In the genomic region with DNA sequence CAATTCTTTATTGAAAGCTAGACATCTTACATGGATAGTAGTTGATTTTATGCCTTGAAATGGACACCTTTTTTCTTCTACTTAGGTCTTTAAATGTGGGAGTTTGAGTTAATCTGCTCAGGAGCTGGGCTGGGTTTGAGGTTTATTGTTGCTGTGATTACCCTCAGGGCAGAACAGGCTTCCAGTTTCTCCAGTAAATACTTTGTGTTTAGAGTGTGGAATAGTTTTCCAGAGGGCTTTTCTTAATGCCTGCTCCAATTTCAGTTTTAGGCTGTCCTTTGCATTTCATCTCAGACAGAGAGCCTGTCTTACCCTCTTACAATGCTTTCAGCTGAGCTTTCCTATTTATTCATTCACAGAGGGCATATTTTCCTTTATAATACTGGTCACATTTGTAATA, we compare ENCODE assay signal across 22 cellular contexts.
DNase-seq lines count a peak whose midpoint lies in the region; ATAC-seq and TF ChIP-seq lines count a peak whose summit lies in the region.
"Had no signal": no experiment of that assay in that cellular context is flagged by ENCODE, and none has a peak within 500 bp of the region (broad histone marks: within the 10 kb centered on the region; RNA-seq: fewer than 3 reads in every experiment).

No MANE protein-coding gene starts in this region.

- no peak overlapping the region for H2BK5ac ChIP-seq in mesenchymal stem cell (ENCODE audit: low read depth, low read length, poor library complexity, severe bottlenecking)

- DNase-seq in cardiac muscle cell (ENCODE audit: low read depth in 1 of 2, low spot score in 1 of 2) (no peak), cardiac septum (ENCODE audit: low spot score) (no peak), WTC11 (ENCODE audit: low spot score) (no peak), mesenchymal stem cell (peak; percentile 17), DMS153 treated with DMSO at 0.1 percent for 48 hours (lab: John Stamatoyannopoulos, UW; ENCODE audit: unreplicated experiment) (no peak), NCI-H1092 treated with DMSO at 0.1 percent for 48 hours (lab: John Stamatoyannopoulos, UW) (no peak)
- DNase-seq: activated CD4-positive, alpha-beta T cell treated with anti-CD3 and anti-CD28 coated beads for 4 hours; effector CD4-positive, alpha-beta T cell; HCEC 1CT; Karpas-422; left ventricle myocardium inferior; mucosa of descending colon; natural killer cell; NCI-H1436 treated with DMSO at 0.1 percent for 48 hours; NCI-H446 treated with DMSO at 0.1 percent for 48 hours; NCI-H774; stimulated activated CD4-positive, alpha-beta T cell treated with anti-CD3 and anti-CD28 coated beads, Interleukin-4, amount 100 ng/mL, for 24 hours; T-helper 9 cell had no signal

- intact Hi-C loops in cardiac septum (cut with DNase I): loop anchor here (5.0 kb wide), 1 partner anchor 50 kb away; no protein-coding TSS in a partner anchor

- H3K27ac Mint-ChIP-seq in WTC11: peak overlapping the region; percentile 20; the same call in 1 of the 2 replicates
- H3K27ac Mint-ChIP-seq: activated naive CD4-positive, alpha-beta T cell treated with anti-CD3 and anti-CD28 coated beads, Interleukin-2, amount 50 U/mL, for 72 hours; natural killer cell had no signal

- H3K4me3 ChIP-seq in cardiac muscle cell (no peak overlapping the region), mesenchymal stem cell (ENCODE audit: insufficient read depth in 1 of 2, low read depth in 1 of 2, low read length in 2 of 2) (no peak overlapping the region)
- H3K4me3 ChIP-seq: left ventricle myocardium inferior, mucosa of descending colon had no signal

- H3K36me3 ChIP-seq in cardiac muscle cell (peaks cover 22% of the 10 kb centered on the region), mesenchymal stem cell (ENCODE audit: control insufficient read depth in 1 of 2, insufficient read depth in 2 of 2, low read depth in 1 of 2, low read length in 2 of 2) (peaks cover 23 to 82% of the 10 kb centered on the region in 2 experiments)

- no peak overlapping the region for H3K18ac ChIP-seq in mesenchymal stem cell (ENCODE audit: low read depth in 1 of 2, low read length in 2 of 2)

- H3K9me3 ChIP-seq in cardiac muscle cell (ENCODE audit: low read depth): no peaks in the 10 kb centered on the region
- peaks cover 6% of the 10 kb centered on the region for H3K9me3 ChIP-seq in mesenchymal stem cell (ENCODE audit: control insufficient read depth, low read length)

- no peak overlapping the region for H3K23ac ChIP-seq in mesenchymal stem cell (ENCODE audit: low read length in 2 of 2)

- H3K27me3 Mint-ChIP-seq in WTC11 (ENCODE audit: low read depth): no peaks in the 10 kb centered on the region

- H2AK5ac ChIP-seq in mesenchymal stem cell (ENCODE audit: low read length, severe bottlenecking): no peak overlapping the region

- H3K27me3 ChIP-seq in cardiac muscle cell (no peaks in the 10 kb centered on the region), mesenchymal stem cell (ENCODE audit: control insufficient read depth in 1 of 2, insufficient read depth in 1 of 2, low read length in 2 of 2) (no peaks in the 10 kb centered on the region)

- H4K91ac ChIP-seq in mesenchymal stem cell (ENCODE audit: low read length): no peak overlapping the region

- H3K4ac ChIP-seq in mesenchymal stem cell (ENCODE audit: low read depth in 1 of 2, low read length in 2 of 2): no peak overlapping the region

- peak overlapping the region; percentile 19 for H3K27ac ChIP-seq in cardiac muscle cell
- no peak overlapping the region for H3K27ac ChIP-seq in mesenchymal stem cell (ENCODE audit: low read length, poor library complexity, severe bottlenecking)
- H3K27ac ChIP-seq: left ventricle myocardium inferior had no signal

- no peak overlapping the region for H2AFZ ChIP-seq in mesenchymal stem cell (ENCODE audit: low read depth, low read length)

- H3K79me1 ChIP-seq in mesenchymal stem cell (replicated peaks; ENCODE audit: low read length, poor library complexity, severe bottlenecking): peaks cover 16% of the 10 kb centered on the region

- CTCF ChIA-PET in WTC11 (lab: Charles Lee): interaction anchor here (0.5 to 1.6 kb wide), 2 partner anchors 64 to 65 kb away, joined by 3 to 5 read pairs; no protein-coding TSS in a partner anchor

- no peak overlapping the region for H3K9ac ChIP-seq in mesenchymal stem cell (ENCODE audit: low read length)

- no peak overlapping the region for H4K8ac ChIP-seq in mesenchymal stem cell (ENCODE audit: low read length)

- ATAC-seq in WTC11 (no peak), HG03097 (IDR thresholded peaks at IDR 0.05; ENCODE audit: low FRiP score, unreplicated experiment) (no peak), GM18498 (IDR thresholded peaks at IDR 0.05; ENCODE audit: unreplicated experiment) (no peak)
- ATAC-seq: activated naive CD4-positive, alpha-beta T cell treated with anti-CD3 and anti-CD28 coated beads, Interleukin-2, amount 50 U/mL, for 72 hours; HepG2; mucosa of descending colon; natural killer cell had no signal

- no peak overlapping the region for H2BK15ac ChIP-seq in mesenchymal stem cell (ENCODE audit: low read depth, poor library complexity, severe bottlenecking)

- H3K4me1 ChIP-seq in cardiac muscle cell (ENCODE audit: low read depth) (peaks cover 10% of the 10 kb centered on the region), mesenchymal stem cell (ENCODE audit: control insufficient read depth, insufficient read depth, low read depth, low read length) (no peaks in the 10 kb centered on the region)

- H2BK120ac ChIP-seq in mesenchymal stem cell (ENCODE audit: low read depth, low read length): no peak overlapping the region

- no peaks in the 10 kb centered on the region for H3K4me1 Mint-ChIP-seq in WTC11

- H3K9me3 Mint-ChIP-seq in WTC11: peaks cover 10% of the 10 kb centered on the region

- POLR2A ChIA-PET in WTC11 (lab: Charles Lee): no interaction called here

- H2BK12ac ChIP-seq in mesenchymal stem cell (ENCODE audit: low read length in 2 of 2): no peak overlapping the region

- no peak overlapping the region for H3K4me2 ChIP-seq in mesenchymal stem cell (ENCODE audit: low read length, poor library complexity, severe bottlenecking)

- TF ChIP-seq CTCF in cardiac muscle cell (IDR thresholded peaks at IDR 0.05; ENCODE audit: low read depth, low read length) (no peak), WTC11 (IDR thresholded peaks at IDR 0.05) (no peak)

- peaks cover 26% of the 10 kb centered on the region for H3K36me3 Mint-ChIP-seq in WTC11

- no peak overlapping the region for H3K14ac ChIP-seq in mesenchymal stem cell (ENCODE audit: low read length in 2 of 2)

- no peak overlapping the region for H3K4me3 Mint-ChIP-seq in WTC11
- H3K4me3 Mint-ChIP-seq: natural killer cell had no signal

TF ChIP-seq in WTC11, 78 proteins besides CTCF, POLR2A, EP300 and RAD21:
- TF ChIP-seq OVOL2 (CRISPR knock-in tag; IDR thresholded peaks at IDR 0.05; ENCODE audit: borderline replicate concordance): no peak
- TF ChIP-seq, protein P1, sequence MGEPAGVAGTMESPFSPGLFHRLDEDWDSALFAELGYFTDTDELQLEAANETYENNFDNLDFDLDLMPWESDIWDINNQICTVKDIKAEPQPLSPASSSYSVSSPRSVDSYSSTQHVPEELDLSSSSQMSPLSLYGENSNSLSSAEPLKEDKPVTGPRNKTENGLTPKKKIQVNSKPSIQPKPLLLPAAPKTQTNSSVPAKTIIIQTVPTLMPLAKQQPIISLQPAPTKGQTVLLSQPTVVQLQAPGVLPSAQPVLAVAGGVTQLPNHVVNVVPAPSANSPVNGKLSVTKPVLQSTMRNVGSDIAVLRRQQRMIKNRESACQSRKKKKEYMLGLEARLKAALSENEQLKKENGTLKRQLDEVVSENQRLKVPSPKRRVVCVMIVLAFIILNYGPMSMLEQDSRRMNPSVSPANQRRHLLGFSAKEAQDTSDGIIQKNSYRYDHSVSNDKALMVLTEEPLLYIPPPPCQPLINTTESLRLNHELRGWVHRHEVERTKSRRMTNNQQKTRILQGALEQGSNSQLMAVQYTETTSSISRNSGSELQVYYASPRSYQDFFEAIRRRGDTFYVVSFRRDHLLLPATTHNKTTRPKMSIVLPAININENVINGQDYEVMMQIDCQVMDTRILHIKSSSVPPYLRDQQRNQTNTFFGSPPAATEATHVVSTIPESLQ (CRISPR knock-in tag; IDR thresholded peaks at IDR 0.05): no peak
- TF ChIP-seq, protein P2, sequence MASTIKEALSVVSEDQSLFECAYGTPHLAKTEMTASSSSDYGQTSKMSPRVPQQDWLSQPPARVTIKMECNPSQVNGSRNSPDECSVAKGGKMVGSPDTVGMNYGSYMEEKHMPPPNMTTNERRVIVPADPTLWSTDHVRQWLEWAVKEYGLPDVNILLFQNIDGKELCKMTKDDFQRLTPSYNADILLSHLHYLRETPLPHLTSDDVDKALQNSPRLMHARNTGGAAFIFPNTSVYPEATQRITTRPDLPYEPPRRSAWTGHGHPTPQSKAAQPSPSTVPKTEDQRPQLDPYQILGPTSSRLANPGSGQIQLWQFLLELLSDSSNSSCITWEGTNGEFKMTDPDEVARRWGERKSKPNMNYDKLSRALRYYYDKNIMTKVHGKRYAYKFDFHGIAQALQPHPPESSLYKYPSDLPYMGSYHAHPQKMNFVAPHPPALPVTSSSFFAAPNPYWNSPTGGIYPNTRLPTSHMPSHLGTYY (CRISPR knock-in tag; IDR thresholded peaks at IDR 0.05): no peak
